1 cellular context compared by ENCODE assay signal in the genomic region with DNA sequence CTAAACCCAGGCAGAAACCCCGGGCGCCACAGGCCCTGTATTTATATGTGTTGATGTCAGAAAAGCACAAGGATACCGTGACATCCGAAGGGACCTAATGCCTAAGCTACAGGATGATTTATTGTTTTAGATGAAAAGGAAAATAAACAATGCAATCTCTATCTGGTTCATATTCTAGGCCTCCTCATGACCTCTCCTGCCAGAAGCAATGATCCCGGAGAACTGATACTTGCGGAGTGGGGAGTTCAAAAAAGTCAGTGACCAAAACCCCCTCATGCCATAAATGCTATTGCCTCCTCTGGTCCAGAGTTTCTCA.
TF ChIP-seq lines count a peak whose summit lies in the region.

No MANE protein-coding gene starts in this region.

TF ChIP-seq in endothelial cell of umbilical vein, 7 proteins besides CTCF, POLR2A, EP300 and RAD21 (continued from another document):
- TF ChIP-seq EZH2 (IDR thresholded peaks at IDR 0.05; ENCODE audit: borderline replicate concordance, low read depth, low read length, severe bottlenecking) = no peak
- TF ChIP-seq MYC (IDR thresholded peaks at IDR 0.05; ENCODE audit: low read depth, low read length) = no peak
- TF ChIP-seq FOS (IDR thresholded peaks at IDR 0.05; ENCODE audit: borderline replicate concordance, insufficient read depth, low read length) = no peak
- TF ChIP-seq JUN (IDR thresholded peaks at IDR 0.05; ENCODE audit: borderline replicate concordance, insufficient read depth, insufficient read length, low read depth) = no peak
